30 cellular contexts compared by ENCODE assay signal in genomic region chr19:55615553-55616394, GRCh38.
"Had no signal": no experiment of that assay in that cellular context is flagged by ENCODE, and none has a peak within 500 bp of the region (broad histone marks: within the 10 kb centered on the region; RNA-seq: fewer than 3 reads in every experiment).

No MANE protein-coding gene starts in this region.

- H3K4me1 ChIP-seq: foreskin keratinocyte had no signal

- H3K27me3 ChIP-seq: brain microvascular endothelial cell, esophagus muscularis mucosa, foreskin keratinocyte, gastrocnemius medialis had no signal

- H3K4me3 ChIP-seq: esophagus muscularis mucosa, gastrocnemius medialis had no signal

- ATAC-seq: activated CD4-positive, CD25-positive, alpha-beta regulatory T cell treated with anti-CD3 and anti-CD28 coated beads, Interleukin-2, amount 50 U/mL, for 24 hours; activated CD8-positive, alpha-beta T cell treated with anti-CD3 and anti-CD28 coated beads for 36 hours; activated T-cell treated with anti-CD3 and anti-CD28 coated beads, Interleukin-2, amount 50 U/mL, for 4 hours; activated T-helper 17 cell treated with anti-CD3 and anti-CD28 coated beads, Interleukin-2, amount 50 U/mL, for 72 hours; effector memory CD8-positive, alpha-beta T cell; foreskin keratinocyte; gastrocnemius medialis; T-helper 17 cell had no signal

- H3K27ac ChIP-seq: brain microvascular endothelial cell, esophagus muscularis mucosa, foreskin keratinocyte, gastrocnemius medialis, WERI-Rb-1 had no signal

- DNase-seq: activated B cell treated with CpG ODN at 0.5 μM for 24 hours; activated CD4-positive, alpha-beta T cell treated with anti-CD3 and anti-CD28 coated beads for 48 hours; activated CD4-positive, alpha-beta T cell treated with anti-CD3 and anti-CD28 coated beads, Interleukin-2, amount 50 U/mL, for 1 hour; activated CD4-positive, alpha-beta T cell treated with anti-CD3 and anti-CD28 coated beads, Interleukin-2, amount 50 U/mL, for 48 hours; activated CD8-positive, alpha-beta memory T cell treated with anti-CD3 and anti-CD28 coated beads for 24 hours; activated CD8-positive, alpha-beta T cell treated with anti-CD3 and anti-CD28 coated beads for 36 hours; activated effector memory CD4-positive, alpha-beta T cell treated with Interleukin-2 at 50 U/mL for 16 hours; activated gamma-delta T cell treated with Interleukin-2 at 50 U/mL for 16 hours; activated naive CD4-positive, alpha-beta T cell treated with anti-CD3 and anti-CD28 coated beads, Interleukin-2, amount 50 U/mL, for 16 hours; activated naive CD4-positive, alpha-beta T cell treated with Interleukin-2 at 50 U/mL for 16 hours; activated T-cell treated with anti-CD3 and anti-CD28 coated beads, Interleukin-2, amount 50 U/mL, for 4 hours; amniotic stem cell; anterior cingulate cortex; brain microvascular endothelial cell; caudate nucleus; cortex of kidney; dermis blood vessel endothelial cell; effector CD4-positive, alpha-beta T cell; effector memory CD8-positive, alpha-beta T cell; erythroblast; foreskin keratinocyte; gastrocnemius medialis; glutamatergic neuron; T-helper 1 cell; T-helper 17 cell; T1000; WERI-Rb-1 had no signal

- H3K9me3 ChIP-seq: esophagus muscularis mucosa, gastrocnemius medialis had no signal
